ENCODE assay signal across 8 cellular contexts in the genomic region with DNA sequence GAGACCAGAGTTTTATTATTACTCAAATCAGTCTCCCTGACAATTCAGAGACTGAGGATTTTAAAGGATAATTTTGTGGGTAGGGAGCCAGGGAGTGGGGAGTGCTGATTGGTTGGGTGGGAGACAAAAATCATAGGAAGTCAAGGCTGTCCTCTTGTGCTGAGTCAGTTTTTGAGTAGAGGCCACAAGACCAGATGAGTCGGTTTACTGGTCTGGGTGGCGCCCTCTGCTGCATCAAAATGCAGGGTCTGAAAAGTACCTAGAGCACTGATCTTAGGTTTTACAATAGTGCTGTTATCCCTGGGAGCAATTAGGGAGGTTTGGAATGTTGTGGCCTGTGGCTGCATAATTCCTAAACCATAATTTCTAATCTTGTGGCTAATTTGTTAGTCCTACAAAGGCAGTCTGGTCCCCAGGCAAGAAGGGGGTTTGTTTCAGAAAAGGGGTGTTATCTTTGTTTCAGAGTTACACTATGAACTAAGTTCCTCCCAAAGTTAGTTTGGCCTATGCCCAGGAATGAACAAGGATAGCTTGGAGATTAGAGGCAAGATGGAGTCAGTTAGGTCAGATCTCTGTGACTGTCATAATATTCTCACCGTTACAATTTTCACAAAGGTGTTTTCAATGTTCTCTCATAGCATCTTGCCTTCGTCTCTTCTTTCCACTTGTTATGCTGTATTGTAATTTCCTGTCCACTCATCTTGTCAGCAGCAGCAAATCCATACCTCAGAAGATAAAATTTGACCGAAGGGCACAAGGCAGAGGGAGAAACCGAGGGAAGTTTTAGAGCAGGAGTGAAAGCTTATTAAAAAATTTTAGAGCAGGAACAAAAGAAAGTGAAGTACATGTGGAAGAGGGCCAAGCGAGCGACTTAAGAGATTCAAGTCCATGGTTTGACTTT. TPM values are rescaled to one million over a fixed set of nuclear protein-coding genes. Genes with fewer than 3 reads are reported as not detected.
A peak's percentile ranks its signal among the peaks of the same experiment; 100 is the strongest.
DNase-seq lines count a peak whose midpoint lies in the region; ATAC-seq and TF ChIP-seq lines count a peak whose summit lies in the region.

No MANE protein-coding gene starts in this region.

- TF ChIP-seq CTCF in esophagus squamous epithelium (IDR thresholded peaks at IDR 0.05) (peak in 5 of 6 experiments; percentile 41 to 75 (median 62)), neutrophil (IDR thresholded peaks at IDR 0.05) (no peak), type B pancreatic cell (conservative IDR thresholded peaks at IDR 0.05) (peak; percentile 73)

- no peaks in the 10 kb centered on the region for H3K9me3 ChIP-seq in esophagus squamous epithelium
- H3K9me3 ChIP-seq in neutrophil: no peaks in the 10 kb centered on the region

- 35 to 42% methylated on average over 8 of the region's 8 CpGs for WGBS in esophagus squamous epithelium, 2 donors

- peak overlapping the region; percentile 75 for H3K27ac Mint-ChIP-seq in type B pancreatic cell

- H3K27ac ChIP-seq in esophagus squamous epithelium (peak overlapping the region; percentile 74 to 93 (median 81)), neutrophil (peak overlapping the region; percentile 61)

- DNase-seq in NCI-H1417 (lab: John Stamatoyannopoulos, UW): peak; percentile 1 to 27 (median 21)
- no peak for DNase-seq in NCI-H1417 treated with DMSO at 0.1 percent for 48 hours (lab: John Stamatoyannopoulos, UW)
- DNase-seq in NOMO-1 treated with DMSO at 0.1 percent for 48 hours (lab: John Stamatoyannopoulos, UW; ENCODE audit: unreplicated experiment): peak; percentile 61
- peak; percentile 54 for DNase-seq in activated CD8-positive, alpha-beta memory T cell treated with anti-CD3 and anti-CD28 coated beads, Interleukin-2, amount 50 U/mL, for 4 hours
- no peak for DNase-seq in esophagus squamous epithelium (lab: John Stamatoyannopoulos, UW)
- no peak for DNase-seq in type B pancreatic cell (ENCODE audit: extremely low spot score, unreplicated experiment)

- H3K27me3 Mint-ChIP-seq in type B pancreatic cell: peaks cover 5% of the 10 kb centered on the region

- H3K4me1 Mint-ChIP-seq in type B pancreatic cell (ENCODE audit: unreplicated experiment): peaks cover 48% of the 10 kb centered on the region

- ATAC-seq in HG02885 (IDR thresholded peaks at IDR 0.05; ENCODE audit: poor library complexity, unreplicated experiment): peak; percentile 72

- intact Hi-C loops in esophagus squamous epithelium (cut with DNase I): no loop called here

- H3K4me3 Mint-ChIP-seq in type B pancreatic cell: peak overlapping the region; percentile 57

- H3K9me3 Mint-ChIP-seq in type B pancreatic cell: no peaks in the 10 kb centered on the region

- H3K4me3 ChIP-seq in esophagus squamous epithelium: no peak overlapping the region
- H3K4me3 ChIP-seq in neutrophil (ENCODE audit: low read depth in 1 of 2, low read length in 1 of 2): no peak overlapping the region

- no peaks in the 10 kb centered on the region for H3K36me3 Mint-ChIP-seq in type B pancreatic cell

- no peaks in the 10 kb centered on the region for H3K27me3 ChIP-seq in esophagus squamous epithelium
- H3K27me3 ChIP-seq in neutrophil: no peaks in the 10 kb centered on the region

- no peak for TF ChIP-seq POLR2A in esophagus squamous epithelium (IDR thresholded peaks at IDR 0.05)

- H3K4me1 ChIP-seq in esophagus squamous epithelium (peaks cover 43 to 83% (median 46%) of the 10 kb centered on the region in 3 donors), neutrophil (ENCODE audit: control insufficient read depth in 1 of 2, insufficient read depth in 1 of 2, low read depth in 1 of 2, low read length in 1 of 2) (peaks cover 41 to 46% of the 10 kb centered on the region in 2 experiments)

- no peaks in the 10 kb centered on the region for H3K36me3 ChIP-seq in esophagus squamous epithelium
- no peaks in the 10 kb centered on the region for H3K36me3 ChIP-seq in neutrophil

RNA-seq across cellular contexts. Expression of gene CLINT1, which starts 59.2 kb away (rescaled TPM):
- 100 to 1,000 TPM; 109 to 165 (median 152) TPM for total RNA-seq in esophagus squamous epithelium
- total RNA-seq in type B pancreatic cell (ENCODE audit: low replicate concordance): 81.8 and 88.8 TPM in 2 replicates

Comparison
In these comparisons a context has a peak if more than half of its experiments do, and no peak if none do; other contexts are left out.
1. DNase-seq: peak in NCI-H1417 (3 of 3), NOMO-1 treated with DMSO at 0.1 percent for 48 hours (single experiment) and activated CD8-positive, alpha-beta memory T cell treated with anti-CD3 and anti-CD28 coated beads, Interleukin-2, amount 50 U/mL, for 4 hours (single experiment); none in NCI-H1417 treated with DMSO at 0.1 percent for 48 hours (single experiment), esophagus squamous epithelium (single experiment) and type B pancreatic cell (single experiment).